8 cellular contexts compared by ENCODE assay signal in the genomic region with DNA sequence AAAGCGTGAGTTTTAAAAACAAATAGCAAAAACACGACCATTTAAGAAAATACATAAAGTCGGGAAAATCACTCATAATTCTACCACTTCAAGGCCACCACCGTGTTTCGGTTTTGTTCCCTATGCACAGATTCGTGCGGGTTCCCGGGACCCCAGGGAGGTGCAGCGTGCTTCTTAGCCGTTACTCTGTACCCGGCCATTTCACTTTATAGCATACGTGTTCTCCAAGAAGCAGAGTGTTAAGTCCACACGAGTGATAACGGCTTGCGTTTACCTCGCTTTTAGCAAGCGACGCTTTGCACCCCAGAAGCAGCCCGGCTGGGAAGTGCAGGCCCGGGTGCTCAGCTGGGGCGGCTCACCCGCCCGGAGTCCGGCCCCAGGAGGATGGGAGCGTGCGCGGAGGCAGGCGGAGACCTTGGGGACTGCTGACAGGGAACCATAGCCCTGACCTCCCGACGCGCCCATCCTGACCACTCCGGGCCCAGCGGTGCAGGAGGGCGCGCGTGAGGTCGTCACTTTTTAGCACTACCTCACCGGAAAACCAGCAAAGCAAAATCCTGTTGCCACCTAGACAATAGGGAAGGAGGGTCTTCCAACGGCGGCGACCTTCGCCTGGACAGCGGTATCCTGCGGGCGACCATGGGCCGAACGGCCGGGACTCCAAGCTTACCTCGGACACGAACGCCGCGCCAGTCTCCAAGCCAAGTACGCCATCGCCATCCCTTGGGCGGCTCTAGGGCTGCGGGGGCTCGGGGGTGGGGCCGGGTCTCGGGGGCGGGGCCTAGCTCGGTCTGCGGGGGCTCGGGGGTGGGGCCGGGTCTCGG. TPM values are rescaled to one million over a fixed set of nuclear protein-coding genes. Genes with fewer than 3 reads are reported as not detected.
DNase-seq lines count a peak whose midpoint lies in the region; ATAC-seq, FAIRE-seq and TF ChIP-seq lines count a peak whose summit lies in the region.

ECI2 (minus strand) TSS at position 735 of the 824 bp plus-strand sequence; CDS start at position 720, 15 bp downstream.

- no peaks in the 10 kb centered on the region for H3K27me3 ChIP-seq in CD8-positive, alpha-beta memory T cell (ENCODE audit: insufficient read depth, low read length, poor library complexity, severe bottlenecking)
- peaks cover 22% of the 10 kb centered on the region for H3K27me3 ChIP-seq in neutrophil
- no peaks in the 10 kb centered on the region for H3K27me3 ChIP-seq in thymus (ENCODE audit: control insufficient read depth, insufficient read depth)

- peak within 1 kb of the TSS; percentile 87 to 97 (median 88) for H3K4me3 Mint-ChIP-seq in CD8-positive, alpha-beta memory T cell

- no peak for TF ChIP-seq CTCF in neutrophil (IDR thresholded peaks at IDR 0.05)

- WGBS in thymus = under 1% methylated on average over 66 of the region's 66 CpGs

- no peak for FAIRE-seq in RCC 7860 (lab: Jason Lieb, UNC)

- POLR2A ChIA-PET in CD8-positive, alpha-beta memory T cell (lab: Charles Lee) = interaction anchor here (0.6 to 2.5 kb wide), 6 partner anchors 21 to 1126 kb away, joined by 3 to 37 read pairs (median 7); partner anchors contain the start of genes FAM50B, FARS2 and LYRM4

- H3K4me1 Mint-ChIP-seq in CD8-positive, alpha-beta memory T cell = peaks cover 47 to 67% (median 56%) of the 10 kb centered on the region in 3 donors

- peaks cover 12 to 45% (median 19%) of the 10 kb centered on the region in 3 donors for H3K36me3 Mint-ChIP-seq in CD8-positive, alpha-beta memory T cell

- H3K36me3 ChIP-seq in CD8-positive, alpha-beta memory T cell (ENCODE audit: insufficient read depth, low read length) = peaks cover 19% of the 10 kb centered on the region
- H3K36me3 ChIP-seq in neutrophil = no peaks in the 10 kb centered on the region
- peaks cover 20% of the 10 kb centered on the region for H3K36me3 ChIP-seq in thymus (ENCODE audit: control insufficient read depth, insufficient read depth)

- CTCF ChIA-PET in CD8-positive, alpha-beta memory T cell (lab: Charles Lee) = interaction anchor here (0.6 to 2.7 kb wide), 7 partner anchors 10 to 285 kb away, joined by 3 to 12 read pairs (median 3); partner anchors contain the start of gene FAM50B

- no peaks in the 10 kb centered on the region for H3K27me3 Mint-ChIP-seq in CD8-positive, alpha-beta memory T cell

- ATAC-seq in GM19438 (IDR thresholded peaks at IDR 0.05; ENCODE audit: low read depth, unreplicated experiment) = peak; percentile 40
- peak; percentile 21 for ATAC-seq in HG03558 (IDR thresholded peaks at IDR 0.05; ENCODE audit: extremely low read depth, unreplicated experiment)

- peak within 1 kb of the TSS; percentile 74 for H3K4me3 ChIP-seq in CD8-positive, alpha-beta memory T cell (ENCODE audit: low read length)
- peak within 1 kb of the TSS; percentile 89 to 90 for H3K4me3 ChIP-seq in neutrophil (ENCODE audit: low read depth in 1 of 2, low read length in 1 of 2)
- peak within 1 kb of the TSS; percentile 94 for H3K4me3 ChIP-seq in thymus (ENCODE audit: low read length)

- no peaks in the 10 kb centered on the region for H3K9me3 ChIP-seq in CD8-positive, alpha-beta memory T cell (ENCODE audit: low read length)
- H3K9me3 ChIP-seq in neutrophil (no peaks in the 10 kb centered on the region), thymus (ENCODE audit: control insufficient read depth) (peaks cover 3% of the 10 kb centered on the region)

- peak in 1 of 5 donors; percentile 36 for DNase-seq in CD8-positive, alpha-beta memory T cell
- DNase-seq in RCC 7860 (ENCODE audit: low spot score) = peak; percentile 58
- peak; percentile 53 for DNase-seq in activated naive CD4-positive, alpha-beta T cell treated with Interleukin-2 at 50 U/mL for 16 hours
- DNase-seq in germinal center (ENCODE audit: low spot score) = peak; percentile 57

- peak within 1 kb of the TSS; percentile 87 to 95 (median 92) for H3K27ac Mint-ChIP-seq in CD8-positive, alpha-beta memory T cell

- H3K4me1 ChIP-seq in CD8-positive, alpha-beta memory T cell (ENCODE audit: insufficient read depth, low read length) = peaks cover 26% of the 10 kb centered on the region
- H3K4me1 ChIP-seq in neutrophil (ENCODE audit: control insufficient read depth in 1 of 2, insufficient read depth in 1 of 2, low read depth in 1 of 2, low read length in 1 of 2) (peaks cover 15 to 18% of the 10 kb centered on the region in 2 experiments), thymus (ENCODE audit: control insufficient read depth, insufficient read depth, low read length) (peaks cover 8% of the 10 kb centered on the region)

- H3K9me3 Mint-ChIP-seq in CD8-positive, alpha-beta memory T cell = peaks cover 0 to 2% (median 0%) of the 10 kb centered on the region in 5 donors

- H3K27ac ChIP-seq in CD8-positive, alpha-beta memory T cell (ENCODE audit: low read depth, low read length) = peak within 1 kb of the TSS; percentile 87
- peak within 1 kb of the TSS; percentile 46 for H3K27ac ChIP-seq in neutrophil
- H3K27ac ChIP-seq in thymus (ENCODE audit: low read depth) = peak within 1 kb of the TSS; percentile 90

RNA-seq across cellular contexts. Expression of gene ECI2, which starts in this region (rescaled TPM):
- total RNA-seq in CD8-positive, alpha-beta memory T cell = 10 to 100 TPM; 28.7 to 29.5 TPM
- polyA plus RNA-seq in CD8-positive, alpha-beta memory T cell = 84.3 TPM
- polyA plus RNA-seq in thymus = 55.0 TPM
